8 cellular contexts compared by ENCODE assay signal in the genomic region with DNA sequence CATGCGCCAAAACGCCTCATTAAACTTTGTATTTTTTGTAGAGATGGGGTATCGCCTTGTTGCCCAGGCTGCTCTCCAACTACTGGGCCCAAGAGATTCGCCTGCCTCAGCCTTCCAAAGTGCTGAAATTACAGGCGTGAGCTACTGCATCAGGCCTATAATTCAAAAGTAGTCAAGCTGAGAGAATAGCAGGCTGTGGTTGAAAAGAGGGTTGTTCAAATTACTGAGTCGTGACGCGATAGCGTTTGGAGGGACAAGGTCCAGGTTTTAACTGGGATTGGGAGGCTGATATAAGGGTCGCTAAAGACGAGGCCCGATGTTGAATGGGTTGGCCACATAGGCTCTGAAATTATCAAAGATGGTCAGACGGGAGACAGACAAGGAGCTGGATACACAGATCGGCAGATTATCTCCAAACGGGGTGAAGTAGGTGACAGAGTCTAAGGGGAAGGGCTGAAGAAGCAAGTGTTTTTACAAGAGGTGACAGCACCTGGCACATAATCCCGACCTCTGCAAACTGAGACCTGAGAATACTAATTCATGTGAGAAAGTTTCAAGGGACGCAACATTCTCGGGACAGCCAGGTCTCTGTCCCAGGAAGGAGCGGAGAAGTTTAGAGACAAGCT. TPM values are rescaled to one million over a fixed set of nuclear protein-coding genes. Genes with fewer than 3 reads are reported as not detected.
DNase-seq lines count a peak whose midpoint lies in the region; ATAC-seq and TF ChIP-seq lines count a peak whose summit lies in the region.

No MANE protein-coding gene starts in this region.

- H3K27me3 ChIP-seq in mononuclear cell (ENCODE audit: insufficient read depth, low read length) = no peaks in the 10 kb centered on the region

- no peaks in the 10 kb centered on the region for H3K9me3 ChIP-seq in mononuclear cell (ENCODE audit: low read depth, low read length)

- TF ChIP-seq CTCF in cardiac fibroblast (IDR thresholded peaks at IDR 0.05; ENCODE audit: low read depth, low read length) = no peak

- no peak for ATAC-seq in GM21619 (IDR thresholded peaks at IDR 0.05; ENCODE audit: unreplicated experiment)

- peak; percentile 5 for DNase-seq in stimulated activated CD4-positive, alpha-beta T cell treated with anti-CD3 and anti-CD28 coated beads, Interleukin-15, amount 100 ng/mL, for 24 hours
- DNase-seq in stimulated activated CD4-positive, alpha-beta T cell treated with anti-CD3 and anti-CD28 coated beads, Interleukin-4, amount 100 ng/mL, for 1 hour = no peak
- peak; percentile 56 for DNase-seq in NAMALWA (ENCODE audit: low spot score)
- peak in 1 of 2 donors; percentile 34 for DNase-seq in cardiac fibroblast (ENCODE audit: low read depth in 2 of 2)
- no peak for DNase-seq in NK-92 (lab: John Stamatoyannopoulos, UW; ENCODE audit: unreplicated experiment)
- no peak for DNase-seq in SKM-1 (lab: John Stamatoyannopoulos, UW; ENCODE audit: unreplicated experiment)

- peaks cover 44% of the 10 kb centered on the region for H3K4me1 ChIP-seq in mononuclear cell (ENCODE audit: insufficient read depth, low read length)

- peak overlapping the region; percentile 59 to 71 for H3K4me3 ChIP-seq in cardiac fibroblast (replicated peaks in 1 of 2; ENCODE audit: low read depth in 2 of 2, low read length in 2 of 2)
- peak overlapping the region; percentile 84 for H3K4me3 ChIP-seq in mononuclear cell (ENCODE audit: low read length)

RNA-seq across cellular contexts. Expression of a gene that starts 0.8 kb away (rescaled TPM):
- 36.4 TPM for total RNA-seq in mononuclear cell

Comparison
In these comparisons a context has a peak if more than half of its experiments do, and no peak if none do; other contexts are left out.
1. DNase-seq: peak in stimulated activated CD4-positive, alpha-beta T cell treated with anti-CD3 and anti-CD28 coated beads, Interleukin-15, amount 100 ng/mL, for 24 hours (single experiment) and NAMALWA (single experiment); none in stimulated activated CD4-positive, alpha-beta T cell treated with anti-CD3 and anti-CD28 coated beads, Interleukin-4, amount 100 ng/mL, for 1 hour (single experiment), NK-92 (single experiment) and SKM-1 (single experiment).